9 cellular contexts compared by ENCODE assay signal in genomic region chr11:120344302-120345004, GRCh38. TPM values are rescaled to one million over a fixed set of nuclear protein-coding genes. Genes with fewer than 3 reads are reported as not detected.
A peak's percentile ranks its signal among the peaks of the same experiment; 100 is the strongest.
DNase-seq lines count a peak whose midpoint lies in the region.
"Had no signal": no experiment of that assay in that cellular context is flagged by ENCODE, and none has a peak within 500 bp of the region (broad histone marks: within the 10 kb centered on the region; RNA-seq: fewer than 3 reads in every experiment).

No MANE protein-coding gene starts in this region.

- H3K4me3 ChIP-seq in GM23248, result no peak overlapping the region
- H3K4me3 ChIP-seq in mesenchymal stem cell (ENCODE audit: insufficient read depth in 1 of 2, low read depth in 1 of 2, low read length in 2 of 2), result no peak overlapping the region

- peak; percentile 26 to 48 for DNase-seq in activated CD4-positive, alpha-beta T cell treated with anti-CD3 and anti-CD28 coated beads for 4 hours
- no peak for DNase-seq in activated CD4-positive, alpha-beta T cell treated with anti-CD3 and anti-CD28 coated beads, Interleukin-2, amount 50 U/mL, for 4 hours
- DNase-seq in GM23248 (peak; percentile 24), KG1 (lab: John Stamatoyannopoulos, UW) (peak; percentile 88), mesenchymal stem cell (peak; percentile 80), AG20443 (ENCODE audit: low spot score) (no peak), NCI-H1092 treated with DMSO at 0.1 percent for 48 hours (lab: John Stamatoyannopoulos, UW) (no peak)
- peak; percentile 58 for DNase-seq in activated CD4-positive, alpha-beta memory T cell treated with anti-CD3 and anti-CD28 coated beads for 36 hours

- no peak overlapping the region for H2AFZ ChIP-seq in GM23248
- no peak overlapping the region for H2AFZ ChIP-seq in mesenchymal stem cell (ENCODE audit: low read depth, low read length)

- POLR2A ChIA-PET in activated CD4-positive, alpha-beta memory T cell treated with anti-CD3 and anti-CD28 coated beads for 36 hours (lab: Charles Lee), result no interaction called here

- peak overlapping the region; percentile 44 for H3K4me2 ChIP-seq in GM23248 (ENCODE audit: unreplicated experiment)
- H3K4me2 ChIP-seq in mesenchymal stem cell (ENCODE audit: low read length, poor library complexity, severe bottlenecking), result peak overlapping the region; percentile 45

- H3K27ac Mint-ChIP-seq in activated CD4-positive, alpha-beta memory T cell treated with anti-CD3 and anti-CD28 coated beads for 36 hours, result no peak overlapping the region

- CTCF ChIA-PET in activated CD4-positive, alpha-beta memory T cell treated with anti-CD3 and anti-CD28 coated beads for 36 hours (lab: Charles Lee), result interaction anchor here (1.0 kb wide), 1 partner anchor 9 kb away, joined by 4 read pairs; no protein-coding TSS in a partner anchor

- no peak overlapping the region for H3K4ac ChIP-seq in mesenchymal stem cell (ENCODE audit: low read depth in 1 of 2, low read length in 2 of 2)

- WGBS in GM23248 (ENCODE audit: low coverage in 1 of 2, low lambda C conversion rate in 2 of 2, missing lambda C conversion rate in 2 of 2), 2 experiments, result 0 to 5% methylated on average over 1 of the region's 1 CpG
- WGBS in mesenchymal stem cell, result 0% methylated on average over 1 of the region's 1 CpG

- peaks cover 56% of the 10 kb centered on the region for H3K27me3 Mint-ChIP-seq in activated CD4-positive, alpha-beta memory T cell treated with anti-CD3 and anti-CD28 coated beads for 36 hours

- H3F3A ChIP-seq in GM23248 (ENCODE audit: insufficient read depth), result peaks cover 23% of the 10 kb centered on the region

- no peak overlapping the region for H3K14ac ChIP-seq in mesenchymal stem cell (ENCODE audit: low read length in 2 of 2)

- H3K36me3 Mint-ChIP-seq in activated CD4-positive, alpha-beta memory T cell treated with anti-CD3 and anti-CD28 coated beads for 36 hours, result peaks cover 5% of the 10 kb centered on the region

- no peaks in the 10 kb centered on the region for H3K9me3 Mint-ChIP-seq in activated CD4-positive, alpha-beta memory T cell treated with anti-CD3 and anti-CD28 coated beads for 36 hours

- H3K9me3 ChIP-seq in GM23248 (ENCODE audit: low read depth) (no peaks in the 10 kb centered on the region), mesenchymal stem cell (ENCODE audit: control insufficient read depth, low read length) (no peaks in the 10 kb centered on the region)

- H4K91ac ChIP-seq in mesenchymal stem cell (ENCODE audit: low read length), result no peak overlapping the region

- no peaks in the 10 kb centered on the region for H3K9me2 ChIP-seq in GM23248 (ENCODE audit: insufficient read depth)

- H3K36me3 ChIP-seq in GM23248 (ENCODE audit: low read depth) (no peaks in the 10 kb centered on the region; the same call in 1 of the 2 replicates), mesenchymal stem cell (ENCODE audit: control insufficient read depth in 1 of 2, insufficient read depth in 2 of 2, low read depth in 1 of 2, low read length in 2 of 2) (no peaks in the 10 kb centered on the region)

- H3K79me1 ChIP-seq in mesenchymal stem cell (replicated peaks; ENCODE audit: low read length, poor library complexity, severe bottlenecking), result no peaks in the 10 kb centered on the region

- H3K79me2 ChIP-seq in GM23248 (ENCODE audit: insufficient read depth), result peaks cover 100% of the 10 kb centered on the region

- peaks cover 64% of the 10 kb centered on the region for H3K4me1 ChIP-seq in GM23248 (ENCODE audit: insufficient read depth)
- H3K4me1 ChIP-seq in mesenchymal stem cell (ENCODE audit: control insufficient read depth, insufficient read depth, low read depth, low read length), result peaks cover 7% of the 10 kb centered on the region

- no peak overlapping the region for H2BK5ac ChIP-seq in mesenchymal stem cell (ENCODE audit: low read depth, low read length, poor library complexity, severe bottlenecking)

- H3K4me1 Mint-ChIP-seq in activated CD4-positive, alpha-beta memory T cell treated with anti-CD3 and anti-CD28 coated beads for 36 hours (ENCODE audit: low read depth), result peaks cover 38% of the 10 kb centered on the region

- intact Hi-C loops in activated CD4-positive, alpha-beta memory T cell treated with anti-CD3 and anti-CD28 coated beads for 36 hours (cut with micrococcal nuclease), result loop anchor here (1.0 to 5.0 kb wide), 3 partner anchors 8 to 493 kb away; partner anchors contain the start of gene ARHGEF12

- H2BK12ac ChIP-seq in mesenchymal stem cell (ENCODE audit: low read length in 2 of 2), result no peak overlapping the region

- H4K20me1 ChIP-seq in GM23248 (ENCODE audit: insufficient read depth), result peaks cover 56% of the 10 kb centered on the region

- H3K27ac ChIP-seq in GM23248, result no peak overlapping the region
- peak overlapping the region; percentile 60 for H3K27ac ChIP-seq in mesenchymal stem cell (ENCODE audit: low read length, poor library complexity, severe bottlenecking)
- H3K27ac ChIP-seq: C4-2B had no signal

- no peak overlapping the region for H3K18ac ChIP-seq in mesenchymal stem cell (ENCODE audit: low read depth in 1 of 2, low read length in 2 of 2)

- H3K9ac ChIP-seq in GM23248 (no peak overlapping the region), mesenchymal stem cell (ENCODE audit: low read length) (no peak overlapping the region)

- H2BK15ac ChIP-seq in mesenchymal stem cell (ENCODE audit: low read depth, poor library complexity, severe bottlenecking), result no peak overlapping the region

- no peak overlapping the region for H2BK120ac ChIP-seq in mesenchymal stem cell (ENCODE audit: low read depth, low read length)

- no peaks in the 10 kb centered on the region for H3K27me3 ChIP-seq in GM23248 (replicated peaks; ENCODE audit: insufficient read depth)
- H3K27me3 ChIP-seq in mesenchymal stem cell (ENCODE audit: control insufficient read depth in 1 of 2, insufficient read depth in 1 of 2, low read length in 2 of 2), result no peaks in the 10 kb centered on the region

- no peak overlapping the region for H2AK5ac ChIP-seq in mesenchymal stem cell (ENCODE audit: low read length, severe bottlenecking)

- in situ Hi-C loops in GM23248 (cut with MboI), result no loop called here

- peak overlapping the region; percentile 10 for H3K4me3 Mint-ChIP-seq in activated CD4-positive, alpha-beta memory T cell treated with anti-CD3 and anti-CD28 coated beads for 36 hours

- no peak overlapping the region for H4K8ac ChIP-seq in mesenchymal stem cell (ENCODE audit: low read length)

- H3K23ac ChIP-seq in mesenchymal stem cell (ENCODE audit: low read length in 2 of 2), result no peak overlapping the region

RNA-seq across cellular contexts. Expression of gene ARHGEF12, which starts 8.2 kb away (rescaled TPM):
- total RNA-seq in GM23248 (2014; rRNA removed; shearing (Covaris generic)), result 52.7 and 57.9 TPM in 2 replicates
- 20.3 and 20.4 TPM in 2 replicates for polyA plus RNA-seq in GM23248 (2016; fragmentation: Nextera tagmentation; extraction: Ambion mirVana)
- total RNA-seq in activated CD4-positive, alpha-beta memory T cell treated with anti-CD3 and anti-CD28 coated beads for 36 hours, result 10 to 100 TPM; 16.4 to 16.9 TPM
- polyA plus RNA-seq in mesenchymal stem cell (2013, experiment 1 of 2), result 45.2 TPM
- polyA plus RNA-seq in mesenchymal stem cell (2013, experiment 2 of 2), result 44.4 TPM

RNA-seq across cellular contexts. Expression of gene TLCD5, which starts 19.4 kb away (rescaled TPM):
- total RNA-seq in GM23248 (2014; rRNA removed; shearing (Covaris generic)), result 6.8 and 11.1 TPM in 2 replicates
- polyA plus RNA-seq in GM23248 (2016; fragmentation: Nextera tagmentation; extraction: Ambion mirVana), result 10.6 and 13.5 TPM in 2 replicates
- 1 to 10 TPM; 1.0 to 1.6 TPM for total RNA-seq in activated CD4-positive, alpha-beta memory T cell treated with anti-CD3 and anti-CD28 coated beads for 36 hours
- 8.5 TPM for polyA plus RNA-seq in mesenchymal stem cell (2013, experiment 1 of 2)
- polyA plus RNA-seq in mesenchymal stem cell (2013, experiment 2 of 2), result 7.9 TPM

Comparison
In these comparisons a context has a peak if more than half of its experiments do, and no peak if none do; other contexts are left out.
1. DNase-seq: peak in activated CD4-positive, alpha-beta T cell treated with anti-CD3 and anti-CD28 coated beads for 4 hours (2 of 2), GM23248 (single experiment), KG1 (single experiment), activated CD4-positive, alpha-beta memory T cell treated with anti-CD3 and anti-CD28 coated beads for 36 hours (single experiment) and mesenchymal stem cell (single experiment); none in activated CD4-positive, alpha-beta T cell treated with anti-CD3 and anti-CD28 coated beads, Interleukin-2, amount 50 U/mL, for 4 hours (0 of 2), AG20443 (single experiment) and NCI-H1092 treated with DMSO at 0.1 percent for 48 hours (single experiment).